ENCODE assay signal across 13 cellular contexts in the genomic region with DNA sequence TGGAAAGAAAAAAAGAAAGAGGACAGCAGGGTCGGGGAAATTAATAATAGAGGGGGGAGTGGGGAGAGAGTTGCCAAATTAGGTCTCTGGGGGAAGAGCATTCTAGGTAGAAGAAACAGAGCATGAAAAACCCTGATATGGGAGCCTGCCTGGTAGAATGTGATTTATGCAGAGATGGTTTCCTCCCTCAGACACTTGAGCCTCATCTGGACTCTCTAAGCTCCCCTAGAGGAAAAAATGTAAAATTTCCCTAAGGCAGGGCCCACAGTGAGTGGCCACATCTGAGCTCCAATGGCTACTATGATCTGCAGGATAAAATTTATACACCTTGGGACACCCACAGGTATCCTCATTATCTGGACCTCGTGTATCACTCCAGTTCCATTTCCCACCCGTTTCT. TPM values are rescaled to one million over a fixed set of nuclear protein-coding genes. Genes with fewer than 3 reads are reported as not detected.
DNase-seq lines count a peak whose midpoint lies in the region; ATAC-seq and TF ChIP-seq lines count a peak whose summit lies in the region.
"Had no signal": no experiment of that assay in that cellular context is flagged by ENCODE, and none has a peak within 500 bp of the region (broad histone marks: within the 10 kb centered on the region; RNA-seq: fewer than 3 reads in every experiment).

No MANE protein-coding gene starts in this region.

- peak in 3 of 6 experiments; percentile 18 to 34 (median 28) for TF ChIP-seq CTCF in adrenal gland (IDR thresholded peaks at IDR 0.05)
- peak; percentile 36 for TF ChIP-seq CTCF in upper lobe of right lung (IDR thresholded peaks at IDR 0.05)

- H3K27ac ChIP-seq in adrenal gland (peak overlapping the region in 3 of 5 donors; percentile 3 to 84 (median 43)), upper lobe of right lung (peak overlapping the region; percentile 72)

- WGBS in adrenal gland, 4 donors = 73 to 82% (median 77%) methylated on average over 3 of the region's 3 CpGs

- H3K4me3 Mint-ChIP-seq in activated naive CD8-positive, alpha-beta T cell treated with anti-CD3 and anti-CD28 coated beads, Interleukin-2, amount 10 ng/mL, durations not matched to agents 7 days and 5 days = no peak overlapping the region
- no peak overlapping the region for H3K4me3 Mint-ChIP-seq in activated naive CD8-positive, alpha-beta T cell treated with anti-CD3 and anti-CD28 coated beads, Interleukin-2, amount 50 U/mL, for 24 hours
- H3K4me3 Mint-ChIP-seq: CD4-positive, alpha-beta T cell; memory B cell had no signal

- intact Hi-C loops in adrenal gland (cut with DNase I) (no loop called here), upper lobe of right lung (cut with DNase I) (no loop called here)

- H3K36me3 Mint-ChIP-seq in activated naive CD8-positive, alpha-beta T cell treated with anti-CD3 and anti-CD28 coated beads, Interleukin-2, amount 10 ng/mL, durations not matched to agents 7 days and 5 days = peaks cover 2% of the 10 kb centered on the region
- H3K36me3 Mint-ChIP-seq in activated naive CD8-positive, alpha-beta T cell treated with anti-CD3 and anti-CD28 coated beads, Interleukin-2, amount 50 U/mL, for 24 hours (ENCODE audit: low read depth) = no peaks in the 10 kb centered on the region
- H3K36me3 Mint-ChIP-seq: memory B cell had no signal

- H3K36me3 ChIP-seq in adrenal gland (replicated peaks in 1 of 2) (no peaks in the 10 kb centered on the region), upper lobe of right lung (no peaks in the 10 kb centered on the region)
- H3K36me3 ChIP-seq: thyroid gland had no signal

- H3K27me3 Mint-ChIP-seq in activated naive CD8-positive, alpha-beta T cell treated with anti-CD3 and anti-CD28 coated beads, Interleukin-2, amount 10 ng/mL, durations not matched to agents 7 days and 5 days = no peaks in the 10 kb centered on the region
- H3K27me3 Mint-ChIP-seq in activated naive CD8-positive, alpha-beta T cell treated with anti-CD3 and anti-CD28 coated beads, Interleukin-2, amount 50 U/mL, for 24 hours = peaks cover 11% of the 10 kb centered on the region

- H3K4me3 ChIP-seq in adrenal gland = no peak overlapping the region
- no peak overlapping the region for H3K4me3 ChIP-seq in upper lobe of right lung
- H3K4me3 ChIP-seq: thyroid gland had no signal

- no peaks in the 10 kb centered on the region for H3K27me3 ChIP-seq in adrenal gland
- no peaks in the 10 kb centered on the region for H3K27me3 ChIP-seq in upper lobe of right lung
- H3K27me3 ChIP-seq: thyroid gland had no signal

- no peaks in the 10 kb centered on the region for H3K9me3 Mint-ChIP-seq in activated naive CD8-positive, alpha-beta T cell treated with anti-CD3 and anti-CD28 coated beads, Interleukin-2, amount 10 ng/mL, durations not matched to agents 7 days and 5 days
- H3K9me3 Mint-ChIP-seq in activated naive CD8-positive, alpha-beta T cell treated with anti-CD3 and anti-CD28 coated beads, Interleukin-2, amount 50 U/mL, for 24 hours = no peaks in the 10 kb centered on the region
- H3K9me3 Mint-ChIP-seq: CD4-positive, alpha-beta T cell; memory B cell had no signal

- no peak for DNase-seq in activated naive CD8-positive, alpha-beta T cell treated with anti-CD3 and anti-CD28 coated beads, Interleukin-2, amount 10 ng/mL, durations not matched to agents 7 days and 5 days
- no peak for DNase-seq in activated naive CD8-positive, alpha-beta T cell treated with anti-CD3 and anti-CD28 coated beads, Interleukin-2, amount 50 U/mL, for 24 hours
- no peak for DNase-seq in adrenal gland
- DNase-seq in iris pigment epithelial cell (ENCODE audit: low read depth) = peak; percentile 56
- no peak for DNase-seq in upper lobe of right lung
- DNase-seq in midbrain (lab: John Stamatoyannopoulos, UW) = no peak
- no peak for DNase-seq in T1000 (lab: John Stamatoyannopoulos, UW)
- no peak for DNase-seq in hippocampal formation (lab: John Stamatoyannopoulos, UW)
- DNase-seq: NCI-H2107, T-helper 2 cell had no signal

- H3K27ac Mint-ChIP-seq in activated naive CD8-positive, alpha-beta T cell treated with anti-CD3 and anti-CD28 coated beads, Interleukin-2, amount 10 ng/mL, durations not matched to agents 7 days and 5 days = peak overlapping the region; percentile 3
- no peak overlapping the region for H3K27ac Mint-ChIP-seq in activated naive CD8-positive, alpha-beta T cell treated with anti-CD3 and anti-CD28 coated beads, Interleukin-2, amount 50 U/mL, for 24 hours
- H3K27ac Mint-ChIP-seq: CD4-positive, alpha-beta T cell; memory B cell had no signal

- H3K4me1 Mint-ChIP-seq in activated naive CD8-positive, alpha-beta T cell treated with anti-CD3 and anti-CD28 coated beads, Interleukin-2, amount 10 ng/mL, durations not matched to agents 7 days and 5 days = peaks cover 27% of the 10 kb centered on the region
- peaks cover 12% of the 10 kb centered on the region for H3K4me1 Mint-ChIP-seq in activated naive CD8-positive, alpha-beta T cell treated with anti-CD3 and anti-CD28 coated beads, Interleukin-2, amount 50 U/mL, for 24 hours
- H3K4me1 Mint-ChIP-seq: memory B cell had no signal

- TF ChIP-seq POLR2A in adrenal gland (IDR thresholded peaks at IDR 0.05) = no peak

- no peaks in the 10 kb centered on the region for H3K9me3 ChIP-seq in adrenal gland (replicated peaks in 1 of 3)
- H3K9me3 ChIP-seq in upper lobe of right lung = no peaks in the 10 kb centered on the region
- H3K9me3 ChIP-seq: thyroid gland had no signal

- ATAC-seq in activated naive CD8-positive, alpha-beta T cell treated with anti-CD3 and anti-CD28 coated beads, Interleukin-2, amount 10 ng/mL, durations not matched to agents 7 days and 5 days (ENCODE audit: low read depth) = no peak
- no peak for ATAC-seq in activated naive CD8-positive, alpha-beta T cell treated with anti-CD3 and anti-CD28 coated beads, Interleukin-2, amount 50 U/mL, for 24 hours
- ATAC-seq in upper lobe of right lung = peak; percentile 37

- POLR2A ChIA-PET in activated naive CD8-positive, alpha-beta T cell treated with anti-CD3 and anti-CD28 coated beads, Interleukin-2, amount 10 ng/mL, durations not matched to agents 7 days and 5 days (lab: Charles Lee) = interaction anchor here (1.2 kb wide), 1 partner anchor 11 kb away, joined by 3 read pairs; no protein-coding TSS in a partner anchor

- H3K4me1 ChIP-seq in adrenal gland (replicated peaks in 1 of 2) (peaks cover 0 to 16% of the 10 kb centered on the region in 2 donors), upper lobe of right lung (peaks cover 27% of the 10 kb centered on the region)

RNA-seq across cellular contexts. Expression of gene EPAS1, which starts 20.6 kb away (rescaled TPM):
- total RNA-seq in activated naive CD8-positive, alpha-beta T cell treated with anti-CD3 and anti-CD28 coated beads, Interleukin-2, amount 10 ng/mL, durations not matched to agents 7 days and 5 days = 10 to 100 TPM; 11.7 to 13.1 TPM
- total RNA-seq in adrenal gland (100 to 1,000 TPM; 124 to 307 (median 237) TPM), upper lobe of right lung (1,593 TPM)
- 100 to 1,000 TPM in 1 of 3 donors, 10 to 100 TPM in 2; 62.0 to 178 (median 65.2) TPM for polyA plus RNA-seq in adrenal gland

Comparison
In these comparisons a context has a peak if more than half of its experiments do, and no peak if none do; other contexts are left out.
1. RNA of gene EPAS1, which starts 20.6 kb away (total RNA-seq): 1,593 TPM in upper lobe of right lung (single experiment) and 124 to 307 TPM in adrenal gland; 11.7 to 13.1 TPM in activated naive CD8-positive, alpha-beta T cell treated with anti-CD3 and anti-CD28 coated beads, Interleukin-2, amount 10 ng/mL, durations not matched to agents 7 days and 5 days; every median in the first group is over 4 times any median in the second.